ENCODE assay signal across 1 cellular context in genomic region chr1:109493805-109494539, GRCh38.
A peak's percentile ranks its signal among the peaks of the same experiment; 100 is the strongest.
TF ChIP-seq lines count a peak whose summit lies in the region.

Gene CYB561D1, plus strand, starts transcription at chr1:109494094. Its CDS starts 46 bp downstream, at chr1:109494140.

TF ChIP-seq in HEK293, 187 proteins besides CTCF, POLR2A, EP300 and RAD21 (continued from another document and continues in another):
- TF ChIP-seq ZNF121 (tag by site-specific recombination; IDR thresholded peaks at IDR 0.05) = peak; percentile 81; the same call in 1 of the 2 replicates
- peak; percentile 66 for TF ChIP-seq GLIS1 (tag by site-specific recombination; IDR thresholded peaks at IDR 0.05)
- TF ChIP-seq, protein P1, sequence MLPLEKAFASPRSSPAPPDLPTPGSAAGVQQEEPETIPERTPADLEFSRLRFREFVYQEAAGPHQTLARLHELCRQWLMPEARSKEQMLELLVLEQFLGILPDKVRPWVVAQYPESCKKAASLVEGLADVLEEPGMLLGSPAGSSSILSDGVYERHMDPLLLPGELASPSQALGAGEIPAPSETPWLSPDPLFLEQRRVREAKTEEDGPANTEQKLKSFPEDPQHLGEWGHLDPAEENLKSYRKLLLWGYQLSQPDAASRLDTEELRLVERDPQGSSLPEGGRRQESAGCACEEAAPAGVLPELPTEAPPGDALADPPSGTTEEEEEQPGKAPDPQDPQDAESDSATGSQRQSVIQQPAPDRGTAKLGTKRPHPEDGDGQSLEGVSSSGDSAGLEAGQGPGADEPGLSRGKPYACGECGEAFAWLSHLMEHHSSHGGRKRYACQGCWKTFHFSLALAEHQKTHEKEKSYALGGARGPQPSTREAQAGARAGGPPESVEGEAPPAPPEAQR (tag by site-specific recombination; IDR thresholded peaks at IDR 0.05) = no peak
- TF ChIP-seq ZNF660 (tag by site-specific recombination; IDR thresholded peaks at IDR 0.05) = peak; percentile 87
- TF ChIP-seq ZNF792 (tag by site-specific recombination; IDR thresholded peaks at IDR 0.05) = no peak
- TF ChIP-seq ZNF133 (tag by site-specific recombination; IDR thresholded peaks at IDR 0.05) = no peak
- no peak for TF ChIP-seq ZNF544 (tag by site-specific recombination; IDR thresholded peaks at IDR 0.05)
- TF ChIP-seq ZNF433 (tag by site-specific recombination; IDR thresholded peaks at IDR 0.05; ENCODE audit: low read depth) = no peak
- no peak; the same call in 1 of the 2 replicates for TF ChIP-seq WT1 (tag by site-specific recombination; IDR thresholded peaks at IDR 0.05)
- peak; percentile 48; the same call in 1 of the 2 replicates for TF ChIP-seq ZBTB48 (tag by site-specific recombination; IDR thresholded peaks at IDR 0.05)
- TF ChIP-seq ZFP37 (tag by site-specific recombination; IDR thresholded peaks at IDR 0.05) = peak; percentile 83
- peak; percentile 65; the same call in 1 of the 2 replicates for TF ChIP-seq KLF1 (tag by site-specific recombination; IDR thresholded peaks at IDR 0.05)
- no peak for TF ChIP-seq ZNF571 (tag by site-specific recombination; IDR thresholded peaks at IDR 0.05)
- TF ChIP-seq ZBTB1 (tag by site-specific recombination; IDR thresholded peaks at IDR 0.05) = 0 out of 2 replicates have a peak, but pooled peaks have one; percentile 46
- TF ChIP-seq ZNF335 (tag by site-specific recombination; conservative IDR thresholded peaks at IDR 0.05) = peak; percentile 91
- TF ChIP-seq PRDM6 (tag by site-specific recombination; IDR thresholded peaks at IDR 0.05) = no peak
- TF ChIP-seq ZBTB6 (tag by site-specific recombination; IDR thresholded peaks at IDR 0.05) = 0 out of 2 replicates have a peak, but pooled peaks have one; percentile 66
- TF ChIP-seq ZNF354C (tag by site-specific recombination; IDR thresholded peaks at IDR 0.05; ENCODE audit: borderline replicate concordance, low read depth) = no peak
- TF ChIP-seq ZNF776 (tag by site-specific recombination; IDR thresholded peaks at IDR 0.05; ENCODE audit: borderline replicate concordance) = no peak
- no peak for TF ChIP-seq ZNF654 (tag by site-specific recombination; IDR thresholded peaks at IDR 0.05; ENCODE audit: low read depth)
- TF ChIP-seq, protein P2, sequence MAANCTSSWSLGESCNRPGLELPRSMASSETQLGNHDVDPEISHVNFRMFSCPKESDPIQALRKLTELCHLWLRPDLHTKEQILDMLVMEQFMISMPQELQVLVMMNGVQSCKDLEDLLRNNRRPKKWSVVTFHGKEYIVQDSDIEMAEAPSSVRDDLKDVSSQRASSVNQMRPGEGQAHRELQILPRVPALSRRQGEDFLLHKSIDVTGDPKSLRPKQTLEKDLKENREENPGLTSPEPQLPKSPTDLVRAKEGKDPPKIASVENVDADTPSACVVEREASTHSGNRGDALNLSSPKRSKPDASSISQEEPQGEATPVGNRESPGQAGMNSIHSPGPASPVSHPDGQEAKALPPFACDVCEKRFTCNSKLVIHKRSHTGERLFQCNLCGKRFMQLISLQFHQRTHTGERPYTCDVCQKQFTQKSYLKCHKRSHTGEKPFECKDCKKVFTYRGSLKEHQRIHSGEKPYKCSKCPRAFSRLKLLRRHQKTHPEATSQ (tag by site-specific recombination; IDR thresholded peaks at IDR 0.05) = peak; percentile 81
- TF ChIP-seq ZNF37A (tag by site-specific recombination; IDR thresholded peaks at IDR 0.05) = no peak
- TF ChIP-seq ZNF707 (tag by site-specific recombination; IDR thresholded peaks at IDR 0.05) = no peak
- TF ChIP-seq ZNF664 (tag by site-specific recombination; IDR thresholded peaks at IDR 0.05) = no peak
- no peak for TF ChIP-seq ZNF449 (tag by site-specific recombination; IDR thresholded peaks at IDR 0.05)
- TF ChIP-seq ZNF585B (tag by site-specific recombination; IDR thresholded peaks at IDR 0.05) = no peak
- TF ChIP-seq ZNF221 (tag by site-specific recombination; IDR thresholded peaks at IDR 0.05; ENCODE audit: borderline replicate concordance) = no peak
- TF ChIP-seq ZNF223 (tag by site-specific recombination; IDR thresholded peaks at IDR 0.05) = no peak
- no peak for TF ChIP-seq ELK4 (IDR thresholded peaks at IDR 0.05; ENCODE audit: borderline replicate concordance, low read depth, low read length)
- peak; percentile 93 for TF ChIP-seq ZFHX2 (tag by site-specific recombination; conservative IDR thresholded peaks at IDR 0.05)
- TF ChIP-seq KLF9 (tag by site-specific recombination; IDR thresholded peaks at IDR 0.05; ENCODE audit: low read depth) = peak; percentile 95
- TF ChIP-seq YY2 (tag by site-specific recombination; IDR thresholded peaks at IDR 0.05) = 0 out of 2 replicates have a peak, but pooled peaks have one; percentile 47
- TF ChIP-seq ZNF777 (tag by site-specific recombination; IDR thresholded peaks at IDR 0.05; ENCODE audit: borderline replicate concordance) = no peak; the same call in 1 of the 2 replicates
- TF ChIP-seq ZNF639 (tag by site-specific recombination; IDR thresholded peaks at IDR 0.05) = peak; percentile 65; the same call in 1 of the 2 replicates
- no peak for TF ChIP-seq IKZF3 (tag by site-specific recombination; IDR thresholded peaks at IDR 0.05)
- peak; percentile 93 for TF ChIP-seq ZBTB17 (tag by site-specific recombination; IDR thresholded peaks at IDR 0.05)
- TF ChIP-seq SP7 (tag by site-specific recombination; IDR thresholded peaks at IDR 0.05) = peak; percentile 80
- no peak for TF ChIP-seq ZNF114 (tag by site-specific recombination; IDR thresholded peaks at IDR 0.05)
- TF ChIP-seq ZNF211 (tag by site-specific recombination; IDR thresholded peaks at IDR 0.05; ENCODE audit: low read depth) = no peak
- TF ChIP-seq, protein P3, sequence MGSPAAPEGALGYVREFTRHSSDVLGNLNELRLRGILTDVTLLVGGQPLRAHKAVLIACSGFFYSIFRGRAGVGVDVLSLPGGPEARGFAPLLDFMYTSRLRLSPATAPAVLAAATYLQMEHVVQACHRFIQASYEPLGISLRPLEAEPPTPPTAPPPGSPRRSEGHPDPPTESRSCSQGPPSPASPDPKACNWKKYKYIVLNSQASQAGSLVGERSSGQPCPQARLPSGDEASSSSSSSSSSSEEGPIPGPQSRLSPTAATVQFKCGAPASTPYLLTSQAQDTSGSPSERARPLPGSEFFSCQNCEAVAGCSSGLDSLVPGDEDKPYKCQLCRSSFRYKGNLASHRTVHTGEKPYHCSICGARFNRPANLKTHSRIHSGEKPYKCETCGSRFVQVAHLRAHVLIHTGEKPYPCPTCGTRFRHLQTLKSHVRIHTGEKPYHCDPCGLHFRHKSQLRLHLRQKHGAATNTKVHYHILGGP (tag by site-specific recombination; IDR thresholded peaks at IDR 0.05) = no peak
- TF ChIP-seq ZNF350 (tag by site-specific recombination; IDR thresholded peaks at IDR 0.05) = no peak
- no peak for TF ChIP-seq ZNF623 (tag by site-specific recombination; IDR thresholded peaks at IDR 0.05)
- peak; percentile 91 for TF ChIP-seq ZNF600 (tag by site-specific recombination; IDR thresholded peaks at IDR 0.05)
- TF ChIP-seq SP2 (tag by site-specific recombination; IDR thresholded peaks at IDR 0.05) = peak; percentile 86
- TF ChIP-seq ZNF366 (tag by site-specific recombination; conservative IDR thresholded peaks at IDR 0.05) = peak; percentile 52; the same call in 1 of the 2 replicates
- peak; percentile 91; the same call in 1 of the 2 replicates for TF ChIP-seq ZNF561 (tag by site-specific recombination; IDR thresholded peaks at IDR 0.05; ENCODE audit: borderline replicate concordance)
- TF ChIP-seq ZNF175 (tag by site-specific recombination; IDR thresholded peaks at IDR 0.05) = no peak
- TF ChIP-seq ZNF670 (tag by site-specific recombination; IDR thresholded peaks at IDR 0.05; ENCODE audit: low read depth) = no peak
- no peak for TF ChIP-seq ZNF48 (tag by site-specific recombination; IDR thresholded peaks at IDR 0.05)
- TF ChIP-seq ZNF768 (tag by site-specific recombination; IDR thresholded peaks at IDR 0.05) = no peak
- no peak for TF ChIP-seq TRIM28 (IDR thresholded peaks at IDR 0.05; ENCODE audit: borderline replicate concordance, low read length)
- TF ChIP-seq ZNF214 (tag by site-specific recombination; IDR thresholded peaks at IDR 0.05; ENCODE audit: borderline replicate concordance) = no peak
- TF ChIP-seq ZNF248 (tag by site-specific recombination; IDR thresholded peaks at IDR 0.05) = no peak
- no peak for TF ChIP-seq ZNF404 (tag by site-specific recombination; IDR thresholded peaks at IDR 0.05)
- TF ChIP-seq ZNF10 (tag by site-specific recombination; IDR thresholded peaks at IDR 0.05) = no peak
- no peak for TF ChIP-seq ZNF530 (tag by site-specific recombination; IDR thresholded peaks at IDR 0.05; ENCODE audit: low read depth)
- peak; percentile 18; the same call in 1 of the 2 replicates for TF ChIP-seq OSR2 (tag by site-specific recombination; IDR thresholded peaks at IDR 0.05)
- TF ChIP-seq ZNF529 (tag by site-specific recombination; IDR thresholded peaks at IDR 0.05; ENCODE audit: insufficient replicate concordance) = no peak
- peak; percentile 36 for TF ChIP-seq YY1 (tag by site-specific recombination; IDR thresholded peaks at IDR 0.05)
- TF ChIP-seq, protein P4, sequence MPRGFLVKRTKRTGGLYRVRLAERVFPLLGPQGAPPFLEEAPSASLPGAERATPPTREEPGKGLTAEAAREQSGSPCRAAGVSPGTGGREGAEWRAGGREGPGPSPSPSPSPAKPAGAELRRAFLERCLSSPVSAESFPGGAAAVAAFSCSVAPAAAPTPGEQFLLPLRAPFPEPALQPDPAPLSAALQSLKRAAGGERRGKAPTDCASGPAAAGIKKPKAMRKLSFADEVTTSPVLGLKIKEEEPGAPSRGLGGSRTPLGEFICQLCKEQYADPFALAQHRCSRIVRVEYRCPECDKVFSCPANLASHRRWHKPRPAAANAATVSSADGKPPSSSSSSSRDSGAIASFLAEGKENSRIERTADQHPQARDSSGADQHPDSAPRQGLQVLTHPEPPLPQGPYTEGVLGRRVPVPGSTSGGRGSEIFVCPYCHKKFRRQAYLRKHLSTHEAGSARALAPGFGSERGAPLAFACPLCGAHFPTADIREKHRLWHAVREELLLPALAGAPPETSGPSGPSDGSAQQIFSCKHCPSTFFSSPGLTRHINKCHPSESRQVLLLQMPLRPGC (tag by site-specific recombination; IDR thresholded peaks at IDR 0.05) = 0 out of 2 replicates have a peak, but pooled peaks have one; percentile 20
- no peak for TF ChIP-seq ZSCAN16 (tag by site-specific recombination; IDR thresholded peaks at IDR 0.05)
- no peak; the same call in 1 of the 2 replicates for TF ChIP-seq ZBTB8A (tag by site-specific recombination; IDR thresholded peaks at IDR 0.05)
- no peak for TF ChIP-seq ZNF202 (tag by site-specific recombination; IDR thresholded peaks at IDR 0.05; ENCODE audit: borderline replicate concordance)
